ENCODE assay signal across 26 cellular contexts in the genomic region with DNA sequence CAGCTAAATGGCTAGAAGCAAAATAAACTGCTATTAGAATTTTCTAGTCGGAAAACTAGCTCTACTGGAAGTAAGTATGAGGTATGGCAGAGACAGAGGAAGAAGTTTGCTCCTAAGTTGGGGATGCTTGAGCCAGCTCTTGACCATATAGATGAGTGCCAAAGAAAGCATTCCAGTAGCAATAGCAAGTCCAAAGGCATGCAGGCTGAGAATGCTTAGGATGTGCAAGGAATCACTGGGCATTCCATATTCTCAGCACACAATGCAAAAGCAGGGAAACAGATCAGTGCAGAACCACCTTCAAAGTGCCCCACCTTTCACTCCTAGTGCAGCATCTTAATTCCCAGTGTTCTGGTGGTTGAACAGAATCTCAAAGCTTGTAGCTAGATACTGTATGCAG. TPM values are rescaled to one million over a fixed set of nuclear protein-coding genes. Genes with fewer than 3 reads are reported as not detected.
DNase-seq lines count a peak whose midpoint lies in the region; ATAC-seq, FAIRE-seq and TF ChIP-seq lines count a peak whose summit lies in the region.
"Had no signal": no experiment of that assay in that cellular context is flagged by ENCODE, and none has a peak within 500 bp of the region (broad histone marks: within the 10 kb centered on the region; RNA-seq: fewer than 3 reads in every experiment).

No MANE protein-coding gene starts in this region.

- H3K36me3 ChIP-seq in astrocyte (ENCODE audit: insufficient read depth, low read length): no peaks in the 10 kb centered on the region
- H3K36me3 ChIP-seq in upper lobe of right lung: no peaks in the 10 kb centered on the region
- H3K36me3 ChIP-seq: breast epithelium, ovary had no signal

- H4K20me1 ChIP-seq in astrocyte (ENCODE audit: insufficient read depth, low read length): no peaks in the 10 kb centered on the region

- H3K4me3 Mint-ChIP-seq in astrocyte (ENCODE audit: unreplicated experiment): no peak overlapping the region
- H3K4me3 Mint-ChIP-seq in T-helper 2 cell treated with Interferon-gamma antibody and Interleukin-4, amounts not matched to agents 5 μg/mL and 100 μg/mL, for 36 hours: no peak overlapping the region
- H3K4me3 Mint-ChIP-seq in stimulated activated effector memory CD8-positive, alpha-beta T cell treated with anti-CD3 and anti-CD28 coated beads, Interleukin-12 subunit alpha, Interleukin-12 subunit beta, amount 100 ng/mL, for 72 hours: no peak overlapping the region
- H3K4me3 Mint-ChIP-seq: activated CD4-positive, alpha-beta T cell treated with anti-CD3 and anti-CD28 coated beads for 36 hours; activated CD8-positive, alpha-beta memory T cell treated with anti-CD3 and anti-CD28 coated beads, Interleukin-2, amount 10 ng/mL, durations not matched to agents 7 days and 5 days; activated naive CD8-positive, alpha-beta T cell; activated T-helper 1 cell treated with anti-CD3 and anti-CD28 coated beads, Interleukin-12 subunit alpha, Interleukin-12 subunit beta, Interleukin-2, Interleukin-4 antibody, amounts not matched to agents 30 ng/mL and 10 ng/mL and 1 ng/mL, durations not matched to agents 14 hours and 24 hours and 36 hours; B cell; dendritic cell treated with granulocyte-macrophage colony-stimulating factor and Interleukin-4, amounts not matched to agents 40 ng/mL and 50 ng/mL, for 4 days; naive B cell had no signal

- H2AFZ ChIP-seq in astrocyte (ENCODE audit: low read depth, low read length): peak overlapping the region; percentile 26

- H3K4me3 ChIP-seq in astrocyte (ENCODE audit: insufficient read depth, low read depth, low read length): peak overlapping the region; percentile 12
- H3K4me3 ChIP-seq in upper lobe of right lung: no peak overlapping the region
- H3K4me3 ChIP-seq: breast epithelium, ovary, testis had no signal

- H3K27ac Mint-ChIP-seq in astrocyte (ENCODE audit: unreplicated experiment): no peak overlapping the region
- no peak overlapping the region for H3K27ac Mint-ChIP-seq in T-helper 2 cell treated with Interferon-gamma antibody and Interleukin-4, amounts not matched to agents 5 μg/mL and 100 μg/mL, for 36 hours
- H3K27ac Mint-ChIP-seq in stimulated activated effector memory CD8-positive, alpha-beta T cell treated with anti-CD3 and anti-CD28 coated beads, Interleukin-12 subunit alpha, Interleukin-12 subunit beta, amount 100 ng/mL, for 72 hours: no peak overlapping the region
- H3K27ac Mint-ChIP-seq: activated CD4-positive, alpha-beta T cell treated with anti-CD3 and anti-CD28 coated beads for 36 hours; activated CD8-positive, alpha-beta memory T cell treated with anti-CD3 and anti-CD28 coated beads, Interleukin-2, amount 10 ng/mL, durations not matched to agents 7 days and 5 days; activated naive CD8-positive, alpha-beta T cell; activated T-helper 1 cell treated with anti-CD3 and anti-CD28 coated beads, Interleukin-12 subunit alpha, Interleukin-12 subunit beta, Interleukin-2, Interleukin-4 antibody, amounts not matched to agents 30 ng/mL and 10 ng/mL and 1 ng/mL, durations not matched to agents 14 hours and 24 hours and 36 hours; B cell; dendritic cell treated with granulocyte-macrophage colony-stimulating factor and Interleukin-4, amounts not matched to agents 40 ng/mL and 50 ng/mL, for 4 days; naive B cell had no signal

- TF ChIP-seq CTCF in astrocyte (IDR thresholded peaks at IDR 0.05; ENCODE audit: insufficient read depth, low read depth, low read length) (no peak), upper lobe of right lung (IDR thresholded peaks at IDR 0.05) (no peak)

- no peaks in the 10 kb centered on the region for H3K27me3 ChIP-seq in astrocyte (ENCODE audit: insufficient read depth, low read length)
- no peaks in the 10 kb centered on the region for H3K27me3 ChIP-seq in upper lobe of right lung
- H3K27me3 ChIP-seq: breast epithelium, ovary, testis had no signal

- H3K4me1 Mint-ChIP-seq in astrocyte (ENCODE audit: low read depth, unreplicated experiment): peaks cover 32% of the 10 kb centered on the region
- H3K4me1 Mint-ChIP-seq in T-helper 2 cell treated with Interferon-gamma antibody and Interleukin-4, amounts not matched to agents 5 μg/mL and 100 μg/mL, for 36 hours (ENCODE audit: low read depth): no peaks in the 10 kb centered on the region
- H3K4me1 Mint-ChIP-seq in stimulated activated effector memory CD8-positive, alpha-beta T cell treated with anti-CD3 and anti-CD28 coated beads, Interleukin-12 subunit alpha, Interleukin-12 subunit beta, amount 100 ng/mL, for 72 hours: no peaks in the 10 kb centered on the region
- H3K4me1 Mint-ChIP-seq: activated CD4-positive, alpha-beta T cell treated with anti-CD3 and anti-CD28 coated beads for 36 hours; activated CD8-positive, alpha-beta memory T cell treated with anti-CD3 and anti-CD28 coated beads, Interleukin-2, amount 10 ng/mL, durations not matched to agents 7 days and 5 days; B cell; naive B cell had no signal

- peak overlapping the region; percentile 18 for H3K9ac ChIP-seq in astrocyte (ENCODE audit: low read length)

- DNase-seq in GM04503 (ENCODE audit: low read depth) (peak; percentile 38), astrocyte (ENCODE audit: low read depth) (peak; percentile 96), fibroblast of the conjunctiva (ENCODE audit: low read depth) (peak; percentile 45), upper lobe of right lung (no peak), NCI-H2029 treated with DMSO at 0.1 percent for 48 hours (lab: John Stamatoyannopoulos, UW) (no peak)
- DNase-seq in T-helper 2 cell treated with Interferon-gamma antibody and Interleukin-4, amounts not matched to agents 5 μg/mL and 100 μg/mL, for 36 hours (ENCODE audit: low spot score): no peak
- no peak for DNase-seq in stimulated activated effector memory CD8-positive, alpha-beta T cell treated with anti-CD3 and anti-CD28 coated beads, Interleukin-12 subunit alpha, Interleukin-12 subunit beta, amount 100 ng/mL, for 72 hours (ENCODE audit: low spot score in 2 of 2)
- DNase-seq: activated CD4-positive, alpha-beta T cell treated with anti-CD3 and anti-CD28 coated beads for 36 hours; activated CD8-positive, alpha-beta memory T cell treated with anti-CD3 and anti-CD28 coated beads, Interleukin-2, amount 10 ng/mL, durations not matched to agents 7 days and 5 days; DMS79 treated with DMSO at 0.1 percent for 48 hours; H7; Kasumi-1; mesendoderm; naive B cell; NCI-H1048; NCI-H2081 treated with DMSO at 0.1 percent for 48 hours; NCI-H510A; ovary; right cardiac atrium; testis had no signal

- H3K27ac ChIP-seq in astrocyte (ENCODE audit: low read depth, low read length) (no peak overlapping the region), upper lobe of right lung (no peak overlapping the region)
- H3K27ac ChIP-seq: breast epithelium, ovary, testis had no signal

- ATAC-seq in upper lobe of right lung: peak; percentile 77
- ATAC-seq in stimulated activated effector memory CD8-positive, alpha-beta T cell treated with anti-CD3 and anti-CD28 coated beads, Interleukin-12 subunit alpha, Interleukin-12 subunit beta, amount 100 ng/mL, for 72 hours: no peak
- ATAC-seq: activated CD4-positive, alpha-beta T cell treated with anti-CD3 and anti-CD28 coated beads for 36 hours; activated CD8-positive, alpha-beta memory T cell treated with anti-CD3 and anti-CD28 coated beads, Interleukin-2, amount 10 ng/mL, durations not matched to agents 7 days and 5 days; right cardiac atrium had no signal

- H3K9me3 ChIP-seq in astrocyte (ENCODE audit: insufficient read depth, low read depth, low read length) (no peaks in the 10 kb centered on the region), upper lobe of right lung (no peaks in the 10 kb centered on the region)
- H3K9me3 ChIP-seq: breast epithelium, ovary, testis had no signal

- no peak for FAIRE-seq in astrocyte (lab: Jason Lieb, UNC)
- FAIRE-seq: frontal cortex had no signal

- no peaks in the 10 kb centered on the region for H3K36me3 Mint-ChIP-seq in astrocyte (ENCODE audit: low read depth, unreplicated experiment)
- no peaks in the 10 kb centered on the region for H3K36me3 Mint-ChIP-seq in T-helper 2 cell treated with Interferon-gamma antibody and Interleukin-4, amounts not matched to agents 5 μg/mL and 100 μg/mL, for 36 hours (ENCODE audit: low read depth)
- H3K36me3 Mint-ChIP-seq in stimulated activated effector memory CD8-positive, alpha-beta T cell treated with anti-CD3 and anti-CD28 coated beads, Interleukin-12 subunit alpha, Interleukin-12 subunit beta, amount 100 ng/mL, for 72 hours: no peaks in the 10 kb centered on the region
- H3K36me3 Mint-ChIP-seq: activated CD8-positive, alpha-beta memory T cell treated with anti-CD3 and anti-CD28 coated beads, Interleukin-2, amount 10 ng/mL, durations not matched to agents 7 days and 5 days; activated naive CD8-positive, alpha-beta T cell; naive B cell had no signal

- no peaks in the 10 kb centered on the region for H3K27me3 Mint-ChIP-seq in astrocyte (ENCODE audit: low read depth, unreplicated experiment)
- peaks cover 3% of the 10 kb centered on the region for H3K27me3 Mint-ChIP-seq in T-helper 2 cell treated with Interferon-gamma antibody and Interleukin-4, amounts not matched to agents 5 μg/mL and 100 μg/mL, for 36 hours (ENCODE audit: low read depth)
- H3K27me3 Mint-ChIP-seq: activated CD8-positive, alpha-beta memory T cell treated with anti-CD3 and anti-CD28 coated beads, Interleukin-2, amount 10 ng/mL, durations not matched to agents 7 days and 5 days; dendritic cell treated with granulocyte-macrophage colony-stimulating factor and Interleukin-4, amounts not matched to agents 40 ng/mL and 50 ng/mL, for 4 days had no signal

- no peaks in the 10 kb centered on the region for H3K9me3 Mint-ChIP-seq in astrocyte (ENCODE audit: unreplicated experiment)
- no peaks in the 10 kb centered on the region for H3K9me3 Mint-ChIP-seq in T-helper 2 cell treated with Interferon-gamma antibody and Interleukin-4, amounts not matched to agents 5 μg/mL and 100 μg/mL, for 36 hours
- H3K9me3 Mint-ChIP-seq in stimulated activated effector memory CD8-positive, alpha-beta T cell treated with anti-CD3 and anti-CD28 coated beads, Interleukin-12 subunit alpha, Interleukin-12 subunit beta, amount 100 ng/mL, for 72 hours: no peaks in the 10 kb centered on the region
- H3K9me3 Mint-ChIP-seq: activated T-helper 1 cell treated with anti-CD3 and anti-CD28 coated beads, Interleukin-12 subunit alpha, Interleukin-12 subunit beta, Interleukin-2, Interleukin-4 antibody, amounts not matched to agents 30 ng/mL and 10 ng/mL and 1 ng/mL, durations not matched to agents 14 hours and 24 hours and 36 hours; dendritic cell treated with granulocyte-macrophage colony-stimulating factor and Interleukin-4, amounts not matched to agents 40 ng/mL and 50 ng/mL, for 4 days had no signal

- intact Hi-C loops in upper lobe of right lung (cut with DNase I): no loop called here

- H3K79me2 ChIP-seq in astrocyte (ENCODE audit: insufficient read depth, low read length): no peaks in the 10 kb centered on the region

- H3K4me2 ChIP-seq in astrocyte (ENCODE audit: low read length): peak overlapping the region; percentile 76

- peaks cover 11% of the 10 kb centered on the region for H3K4me1 ChIP-seq in astrocyte (ENCODE audit: insufficient read depth, low read length)
- H3K4me1 ChIP-seq in upper lobe of right lung: no peaks in the 10 kb centered on the region
- H3K4me1 ChIP-seq: breast epithelium, testis had no signal

RNA-seq across cellular contexts. Expression of gene SERTM1, which starts 32.9 kb away (rescaled TPM):
- total RNA-seq in astrocyte (0.34 and 0.41 TPM in 2 replicates), upper lobe of right lung (5.9 TPM)
- total RNA-seq: activated CD4-positive, alpha-beta T cell treated with anti-CD3 and anti-CD28 coated beads for 36 hours; activated CD8-positive, alpha-beta memory T cell treated with anti-CD3 and anti-CD28 coated beads, Interleukin-2, amount 10 ng/mL, durations not matched to agents 7 days and 5 days; activated T-helper 1 cell treated with anti-CD3 and anti-CD28 coated beads, Interleukin-12 subunit alpha, Interleukin-12 subunit beta, Interleukin-2, Interleukin-4 antibody, amounts not matched to agents 30 ng/mL and 10 ng/mL and 1 ng/mL, durations not matched to agents 14 hours and 24 hours and 36 hours; B cell had no signal

Comparison
In these comparisons a context has a peak if more than half of its experiments do, and no peak if none do; other contexts are left out.
1. DNase-seq: peak in GM04503 (single experiment), astrocyte (single experiment) and fibroblast of the conjunctiva (single experiment); none in upper lobe of right lung (single experiment), T-helper 2 cell treated with Interferon-gamma antibody and Interleukin-4, amounts not matched to agents 5 μg/mL and 100 μg/mL, for 36 hours (single experiment), NCI-H2029 treated with DMSO at 0.1 percent for 48 hours (single experiment) and stimulated activated effector memory CD8-positive, alpha-beta T cell treated with anti-CD3 and anti-CD28 coated beads, Interleukin-12 subunit alpha, Interleukin-12 subunit beta, amount 100 ng/mL, for 72 hours (0 of 2).